Comparison of ENCODE assay signal across 9 cellular contexts in genomic region chr9:107285292-107285691, GRCh38. TPM values are rescaled to one million over a fixed set of nuclear protein-coding genes. Genes with fewer than 3 reads are reported as not detected.
DNase-seq lines count a peak whose midpoint lies in the region; ATAC-seq and TF ChIP-seq lines count a peak whose summit lies in the region.
"Had no signal": no experiment of that assay in that cellular context is flagged by ENCODE, and none has a peak within 500 bp of the region (broad histone marks: within the 10 kb centered on the region; RNA-seq: fewer than 3 reads in every experiment).

No MANE protein-coding gene starts in this region.

- peaks cover 29% of the 10 kb centered on the region for H3K36me3 Mint-ChIP-seq in stimulated activated naive CD8-positive, alpha-beta T cell treated with anti-CD3 and anti-CD28 coated beads, Interleukin-15, Interleukin-2, amounts not matched to agents 100 ng/mL and 50 ng/mL, for 24 hours (ENCODE audit: low read depth)

- no peaks in the 10 kb centered on the region for H3K27me3 ChIP-seq in brain microvascular endothelial cell (replicated peaks)

- no peaks in the 10 kb centered on the region for H3K9me3 ChIP-seq in mesodermal cell (ENCODE audit: control insufficient read depth, low read length)

- no peaks in the 10 kb centered on the region for H3K27me3 Mint-ChIP-seq in stimulated activated naive CD8-positive, alpha-beta T cell treated with anti-CD3 and anti-CD28 coated beads, Interleukin-15, Interleukin-2, amounts not matched to agents 100 ng/mL and 50 ng/mL, for 24 hours

- 22 to 31% methylated on average over 2 to 4 of the region's 6 CpGs for WGBS in mesodermal cell (ENCODE audit: insufficient coverage in 2 of 2), 2 experiments

- peaks cover 83% of the 10 kb centered on the region for H3K4me1 Mint-ChIP-seq in stimulated activated naive CD8-positive, alpha-beta T cell treated with anti-CD3 and anti-CD28 coated beads, Interleukin-15, Interleukin-2, amounts not matched to agents 100 ng/mL and 50 ng/mL, for 24 hours (ENCODE audit: low read depth)

- no peaks in the 10 kb centered on the region for H3K9me3 Mint-ChIP-seq in stimulated activated naive CD8-positive, alpha-beta T cell treated with anti-CD3 and anti-CD28 coated beads, Interleukin-15, Interleukin-2, amounts not matched to agents 100 ng/mL and 50 ng/mL, for 24 hours

- TF ChIP-seq CTCF in brain microvascular endothelial cell (IDR thresholded peaks at IDR 0.05; ENCODE audit: low read depth, low read length, missing control alignments) = no peak

- H3K36me3 ChIP-seq in brain microvascular endothelial cell (replicated peaks) (peaks cover 7% of the 10 kb centered on the region), mesodermal cell (ENCODE audit: control insufficient read depth, insufficient read depth, low read length) (peaks cover 4% of the 10 kb centered on the region)

- peak overlapping the region; percentile 93 for H3K27ac Mint-ChIP-seq in stimulated activated naive CD8-positive, alpha-beta T cell treated with anti-CD3 and anti-CD28 coated beads, Interleukin-15, Interleukin-2, amounts not matched to agents 100 ng/mL and 50 ng/mL, for 24 hours

- H3K4me3 ChIP-seq in brain microvascular endothelial cell (ENCODE audit: low read depth, low read length) (peak overlapping the region; percentile 87), mesodermal cell (ENCODE audit: extremely low read depth, insufficient read depth, low read length, poor library complexity, severe bottlenecking) (peak overlapping the region; percentile 71)

- H3K4me1 ChIP-seq in mesodermal cell (ENCODE audit: control insufficient read depth, insufficient read depth, low read length, poor library complexity, severe bottlenecking) = peaks cover 8% of the 10 kb centered on the region

- in situ Hi-C loops in brain microvascular endothelial cell (cut with HindIII; ENCODE audit: low pct_ligation_motif_present, low sequenced_read_pairs) = no loop called here

- DNase-seq in stimulated activated naive CD8-positive, alpha-beta T cell treated with anti-CD3 and anti-CD28 coated beads, Interleukin-15, Interleukin-2, amounts not matched to agents 100 U/mL and 50 U/mL, for 24 hours = no peak
- no peak for DNase-seq in brain microvascular endothelial cell
- DNase-seq in NCI-H1694 treated with DMSO at 0.1 percent for 48 hours (lab: John Stamatoyannopoulos, UW) = no peak
- no peak for DNase-seq in NCI-H69 (lab: John Stamatoyannopoulos, UW)
- DNase-seq: stimulated activated CD4-positive, alpha-beta T cell treated with anti-CD3 and anti-CD28 coated beads, Interleukin-4, amount 100 ng/mL, for 4 hours had no signal

- H3K27ac ChIP-seq in brain microvascular endothelial cell (peak overlapping the region; percentile 0), mesodermal cell (ENCODE audit: low read depth, low read length, severe bottlenecking) (no peak overlapping the region)

- H3K4me3 Mint-ChIP-seq in stimulated activated naive CD8-positive, alpha-beta T cell treated with anti-CD3 and anti-CD28 coated beads, Interleukin-15, Interleukin-2, amounts not matched to agents 100 ng/mL and 50 ng/mL, for 24 hours = peak overlapping the region; percentile 93

- ATAC-seq in stimulated activated naive CD8-positive, alpha-beta T cell treated with anti-CD3 and anti-CD28 coated beads, Interleukin-15, Interleukin-2, amounts not matched to agents 100 U/mL and 50 U/mL, for 24 hours = no peak
- ATAC-seq in HG03095 (IDR thresholded peaks at IDR 0.05; ENCODE audit: unreplicated experiment) (no peak), HG03432 (IDR thresholded peaks at IDR 0.05; ENCODE audit: unreplicated experiment) (no peak)

RNA-seq across cellular contexts. Expression of gene RAD23B, which starts 2.2 kb away (rescaled TPM):
- 152 TPM for polyA plus RNA-seq in mesodermal cell (2013, experiment 1 of 2)
- polyA plus RNA-seq in mesodermal cell (2013, experiment 2 of 2) = 155 TPM
